1 cellular context compared by ENCODE assay signal in the genomic region with DNA sequence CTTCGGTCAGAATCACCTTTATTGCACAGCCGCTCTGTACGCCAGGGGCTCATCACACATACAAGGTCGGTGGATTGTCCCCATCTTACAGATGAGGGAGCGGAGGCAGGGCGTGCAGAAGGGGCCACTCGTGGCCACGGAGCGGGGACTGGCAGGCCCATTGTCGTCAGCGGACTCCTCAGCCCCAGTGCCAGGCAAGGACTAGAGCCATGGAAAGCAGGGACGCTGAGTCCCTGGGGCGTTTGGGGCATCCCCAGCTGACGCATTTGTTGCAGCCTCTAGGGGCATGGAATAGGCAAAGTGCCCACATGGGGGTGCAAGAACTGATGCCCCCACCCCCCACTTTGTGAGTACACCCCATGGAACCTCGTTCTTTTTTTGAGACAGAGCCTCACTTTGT.
TF ChIP-seq lines count a peak whose summit lies in the region.

No MANE protein-coding gene starts in this region.

TF ChIP-seq in K562, 482 proteins besides CTCF, POLR2A, EP300 and RAD21:
- TF ChIP-seq RBFOX2 (IDR thresholded peaks at IDR 0.05; ENCODE audit: low read depth, low read length) (no peak), TBL1XR1 (IDR thresholded peaks at IDR 0.05; ENCODE audit: low read length in 2 of 2) (no peak), MIER1 (IDR thresholded peaks at IDR 0.05; ENCODE audit: low read depth) (no peak), ZBTB7A (IDR thresholded peaks at IDR 0.05; ENCODE audit: borderline replicate concordance, control insufficient read depth, low read depth, low read length) (no peak), RUNX1 (IDR thresholded peaks at IDR 0.05; ENCODE audit: low read depth) (no peak), ZNF316 (IDR thresholded peaks at IDR 0.05) (no peak), ELF4 (CRISPR knock-in tag; IDR thresholded peaks at IDR 0.05) (no peak), NR2C1 (IDR thresholded peaks at IDR 0.05) (no peak), NR2C1 (tag; IDR thresholded peaks at IDR 0.05) (no peak), ZNF143 (CRISPR knock-in tag; IDR thresholded peaks at IDR 0.05) (no peak), ZNF347 (CRISPR knock-in tag; IDR thresholded peaks at IDR 0.05; ENCODE audit: low read depth) (no peak), SIX5 (IDR thresholded peaks at IDR 0.05; ENCODE audit: borderline replicate concordance in 1 of 2, insufficient read depth in 1 of 2, low read depth in 1 of 2, low read length in 2 of 2) (no peak)
- TF ChIP-seq, protein P1, sequence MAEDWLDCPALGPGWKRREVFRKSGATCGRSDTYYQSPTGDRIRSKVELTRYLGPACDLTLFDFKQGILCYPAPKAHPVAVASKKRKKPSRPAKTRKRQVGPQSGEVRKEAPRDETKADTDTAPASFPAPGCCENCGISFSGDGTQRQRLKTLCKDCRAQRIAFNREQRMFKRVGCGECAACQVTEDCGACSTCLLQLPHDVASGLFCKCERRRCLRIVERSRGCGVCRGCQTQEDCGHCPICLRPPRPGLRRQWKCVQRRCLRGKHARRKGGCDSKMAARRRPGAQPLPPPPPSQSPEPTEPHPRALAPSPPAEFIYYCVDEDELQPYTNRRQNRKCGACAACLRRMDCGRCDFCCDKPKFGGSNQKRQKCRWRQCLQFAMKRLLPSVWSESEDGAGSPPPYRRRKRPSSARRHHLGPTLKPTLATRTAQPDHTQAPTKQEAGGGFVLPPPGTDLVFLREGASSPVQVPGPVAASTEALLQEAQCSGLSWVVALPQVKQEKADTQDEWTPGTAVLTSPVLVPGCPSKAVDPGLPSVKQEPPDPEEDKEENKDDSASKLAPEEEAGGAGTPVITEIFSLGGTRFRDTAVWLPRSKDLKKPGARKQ (CRISPR knock-in tag; IDR thresholded peaks at IDR 0.05), result no peak
- TF ChIP-seq, protein P2, sequence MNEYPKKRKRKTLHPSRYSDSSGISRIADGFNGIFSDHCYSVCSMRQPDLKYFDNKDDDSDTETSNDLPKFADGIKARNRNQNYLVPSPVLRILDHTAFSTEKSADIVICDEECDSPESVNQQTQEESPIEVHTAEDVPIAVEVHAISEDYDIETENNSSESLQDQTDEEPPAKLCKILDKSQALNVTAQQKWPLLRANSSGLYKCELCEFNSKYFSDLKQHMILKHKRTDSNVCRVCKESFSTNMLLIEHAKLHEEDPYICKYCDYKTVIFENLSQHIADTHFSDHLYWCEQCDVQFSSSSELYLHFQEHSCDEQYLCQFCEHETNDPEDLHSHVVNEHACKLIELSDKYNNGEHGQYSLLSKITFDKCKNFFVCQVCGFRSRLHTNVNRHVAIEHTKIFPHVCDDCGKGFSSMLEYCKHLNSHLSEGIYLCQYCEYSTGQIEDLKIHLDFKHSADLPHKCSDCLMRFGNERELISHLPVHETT (CRISPR knock-in tag; conservative IDR thresholded peaks at IDR 0.05 in 1 of 2, IDR thresholded peaks at IDR 0.05 in 1 of 2), result no peak
- TF ChIP-seq, protein P3, sequence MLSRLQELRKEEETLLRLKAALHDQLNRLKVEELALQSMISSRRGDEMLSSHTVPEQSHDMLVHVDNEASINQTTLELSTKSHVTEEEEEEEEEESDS (CRISPR knock-in tag; IDR thresholded peaks at IDR 0.05), result no peak
- TF ChIP-seq, protein P4, sequence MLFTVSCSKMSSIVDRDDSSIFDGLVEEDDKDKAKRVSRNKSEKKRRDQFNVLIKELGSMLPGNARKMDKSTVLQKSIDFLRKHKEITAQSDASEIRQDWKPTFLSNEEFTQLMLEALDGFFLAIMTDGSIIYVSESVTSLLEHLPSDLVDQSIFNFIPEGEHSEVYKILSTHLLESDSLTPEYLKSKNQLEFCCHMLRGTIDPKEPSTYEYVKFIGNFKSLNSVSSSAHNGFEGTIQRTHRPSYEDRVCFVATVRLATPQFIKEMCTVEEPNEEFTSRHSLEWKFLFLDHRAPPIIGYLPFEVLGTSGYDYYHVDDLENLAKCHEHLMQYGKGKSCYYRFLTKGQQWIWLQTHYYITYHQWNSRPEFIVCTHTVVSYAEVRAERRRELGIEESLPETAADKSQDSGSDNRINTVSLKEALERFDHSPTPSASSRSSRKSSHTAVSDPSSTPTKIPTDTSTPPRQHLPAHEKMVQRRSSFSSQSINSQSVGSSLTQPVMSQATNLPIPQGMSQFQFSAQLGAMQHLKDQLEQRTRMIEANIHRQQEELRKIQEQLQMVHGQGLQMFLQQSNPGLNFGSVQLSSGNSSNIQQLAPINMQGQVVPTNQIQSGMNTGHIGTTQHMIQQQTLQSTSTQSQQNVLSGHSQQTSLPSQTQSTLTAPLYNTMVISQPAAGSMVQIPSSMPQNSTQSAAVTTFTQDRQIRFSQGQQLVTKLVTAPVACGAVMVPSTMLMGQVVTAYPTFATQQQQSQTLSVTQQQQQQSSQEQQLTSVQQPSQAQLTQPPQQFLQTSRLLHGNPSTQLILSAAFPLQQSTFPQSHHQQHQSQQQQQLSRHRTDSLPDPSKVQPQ (CRISPR knock-in tag; IDR thresholded peaks at IDR 0.05; ENCODE audit: borderline replicate concordance), result no peak
- TF ChIP-seq, protein P5, sequence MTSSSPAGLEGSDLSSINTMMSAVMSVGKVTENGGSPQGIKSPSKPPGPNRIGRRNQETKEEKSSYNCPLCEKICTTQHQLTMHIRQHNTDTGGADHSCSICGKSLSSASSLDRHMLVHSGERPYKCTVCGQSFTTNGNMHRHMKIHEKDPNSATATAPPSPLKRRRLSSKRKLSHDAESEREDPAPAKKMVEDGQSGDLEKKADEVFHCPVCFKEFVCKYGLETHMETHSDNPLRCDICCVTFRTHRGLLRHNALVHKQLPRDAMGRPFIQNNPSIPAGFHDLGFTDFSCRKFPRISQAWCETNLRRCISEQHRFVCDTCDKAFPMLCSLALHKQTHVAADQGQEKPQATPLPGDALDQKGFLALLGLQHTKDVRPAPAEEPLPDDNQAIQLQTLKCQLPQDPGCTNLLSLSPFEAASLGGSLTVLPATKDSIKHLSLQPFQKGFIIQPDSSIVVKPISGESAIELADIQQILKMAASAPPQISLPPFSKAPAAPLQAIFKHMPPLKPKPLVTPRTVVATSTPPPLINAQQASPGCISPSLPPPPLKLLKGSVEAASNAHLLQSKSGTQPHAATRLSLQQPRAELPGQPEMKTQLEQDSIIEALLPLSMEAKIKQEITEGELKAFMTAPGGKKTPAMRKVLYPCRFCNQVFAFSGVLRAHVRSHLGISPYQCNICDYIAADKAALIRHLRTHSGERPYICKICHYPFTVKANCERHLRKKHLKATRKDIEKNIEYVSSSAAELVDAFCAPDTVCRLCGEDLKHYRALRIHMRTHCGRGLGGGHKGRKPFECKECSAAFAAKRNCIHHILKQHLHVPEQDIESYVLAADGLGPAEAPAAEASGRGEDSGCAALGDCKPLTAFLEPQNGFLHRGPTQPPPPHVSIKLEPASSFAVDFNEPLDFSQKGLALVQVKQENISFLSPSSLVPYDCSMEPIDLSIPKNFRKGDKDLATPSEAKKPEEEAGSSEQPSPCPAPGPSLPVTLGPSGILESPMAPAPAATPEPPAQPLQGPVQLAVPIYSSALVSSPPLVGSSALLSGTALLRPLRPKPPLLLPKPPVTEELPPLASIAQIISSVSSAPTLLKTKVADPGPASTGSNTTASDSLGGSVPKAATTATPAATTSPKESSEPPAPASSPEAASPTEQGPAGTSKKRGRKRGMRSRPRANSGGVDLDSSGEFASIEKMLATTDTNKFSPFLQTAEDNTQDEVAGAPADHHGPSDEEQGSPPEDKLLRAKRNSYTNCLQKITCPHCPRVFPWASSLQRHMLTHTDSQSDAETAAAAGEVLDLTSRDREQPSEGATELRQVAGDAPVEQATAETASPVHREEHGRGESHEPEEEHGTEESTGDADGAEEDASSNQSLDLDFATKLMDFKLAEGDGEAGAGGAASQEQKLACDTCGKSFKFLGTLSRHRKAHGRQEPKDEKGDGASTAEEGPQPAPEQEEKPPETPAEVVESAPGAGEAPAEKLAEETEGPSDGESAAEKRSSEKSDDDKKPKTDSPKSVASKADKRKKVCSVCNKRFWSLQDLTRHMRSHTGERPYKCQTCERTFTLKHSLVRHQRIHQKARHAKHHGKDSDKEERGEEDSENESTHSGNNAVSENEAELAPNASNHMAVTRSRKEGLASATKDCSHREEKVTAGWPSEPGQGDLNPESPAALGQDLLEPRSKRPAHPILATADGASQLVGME (CRISPR knock-in tag; IDR thresholded peaks at IDR 0.05), result no peak
TF ChIP-seq in K562: peak in this region for 0.
